8 cellular contexts compared by ENCODE assay signal in genomic region chr2:121736462-121737336, GRCh38. TPM values are rescaled to one million over a fixed set of nuclear protein-coding genes. Genes with fewer than 3 reads are reported as not detected.
DNase-seq lines count a peak whose midpoint lies in the region; ATAC-seq and TF ChIP-seq lines count a peak whose summit lies in the region.

NIFK (minus strand) TSS chr2:121736875; CDS start chr2:121736850, 25 bp downstream.

- H3K27me3 ChIP-seq in AG04450 (ENCODE audit: control insufficient read depth, insufficient read depth, low read length) (no peaks in the 10 kb centered on the region), WERI-Rb-1 (ENCODE audit: insufficient read depth, low read depth, severe bottlenecking) (no peaks in the 10 kb centered on the region), breast epithelium (no peaks in the 10 kb centered on the region), skeletal muscle tissue (ENCODE audit: control insufficient read depth in 3 of 3, insufficient read depth in 3 of 3, low read length in 3 of 3) (no peaks in the 10 kb centered on the region)

- no peaks in the 10 kb centered on the region; the same call in 1 of the 2 replicates for H3K9me3 ChIP-seq in AG04450 (ENCODE audit: control insufficient read depth, insufficient read depth, low read length)
- H3K9me3 ChIP-seq in WERI-Rb-1 (ENCODE audit: severe bottlenecking) = no peaks in the 10 kb centered on the region
- H3K9me3 ChIP-seq in breast epithelium = no peaks in the 10 kb centered on the region
- no peaks in the 10 kb centered on the region for H3K9me3 ChIP-seq in iPS-18c (ENCODE audit: control insufficient read depth, insufficient read depth, low read length)
- H3K9me3 ChIP-seq in skeletal muscle tissue (ENCODE audit: control insufficient read depth in 3 of 3, low read length in 3 of 3) = no peaks in the 10 kb centered on the region

- H3K9ac ChIP-seq in skeletal muscle tissue (ENCODE audit: low read depth in 1 of 3, low read length in 3 of 3) = peak within 1 kb of the TSS; percentile 90 to 94 (median 93)

- H3K36me3 ChIP-seq in WERI-Rb-1 = peaks cover 38% of the 10 kb centered on the region
- no peaks in the 10 kb centered on the region for H3K36me3 ChIP-seq in breast epithelium
- H3K36me3 ChIP-seq in skeletal muscle tissue (ENCODE audit: control insufficient read depth in 3 of 3, insufficient read depth in 3 of 3, low read length in 3 of 3) = peaks cover 4 to 9% (median 7%) of the 10 kb centered on the region in 3 donors

- intact Hi-C loops in breast epithelium (cut with DNase I; ENCODE audit: low total_unique reads) = loop anchor here (10.0 kb wide), 1 partner anchor 202 kb away; the partner anchor contains the start of gene RNU4ATAC

- H3K27ac ChIP-seq in AG04450 (ENCODE audit: low read depth, low read length) (peak within 1 kb of the TSS; percentile 68), WERI-Rb-1 (peak within 1 kb of the TSS; percentile 67), breast epithelium (peak within 1 kb of the TSS; percentile 79 to 84), skeletal muscle tissue (ENCODE audit: low read depth, low read length) (peak within 1 kb of the TSS; percentile 82)

- POLR2A ChIA-PET in AG04450 (lab: Yijun Ruan, JAX) = interaction anchor here (0.6 to 2.2 kb wide), 5 partner anchors 31 to 206 kb away, joined by 3 to 30 read pairs (median 4); partner anchors contain the start of genes CLASP1 and RNU4ATAC

- CTCF ChIA-PET in AG04450 (lab: Charles Lee) = interaction anchor here (0.9 to 2.2 kb wide), 5 partner anchors 51 to 380 kb away, joined by 3 to 16 read pairs (median 4); partner anchors contain the start of gene RNU4ATAC

- ATAC-seq in GM18909 (IDR thresholded peaks at IDR 0.05; ENCODE audit: poor library complexity, unreplicated experiment) = peak; percentile 94
- peak; percentile 95 for ATAC-seq in HG03159 (IDR thresholded peaks at IDR 0.05; ENCODE audit: unreplicated experiment)

- no peak for TF ChIP-seq POLR2A in breast epithelium (IDR thresholded peaks at IDR 0.05)

- no peak for TF ChIP-seq CTCF in AG04450 (IDR thresholded peaks at IDR 0.05; ENCODE audit: low read depth, low read length)
- no peak for TF ChIP-seq CTCF in WERI-Rb-1 (IDR thresholded peaks at IDR 0.05; ENCODE audit: low read depth, low read length)
- TF ChIP-seq CTCF in breast epithelium (IDR thresholded peaks at IDR 0.05) = no peak

- peak; percentile 90 for DNase-seq in AG04450 (ENCODE audit: low read depth, low spot score)
- DNase-seq in NCI-H2227 (lab: John Stamatoyannopoulos, UW; ENCODE audit: unreplicated experiment) = peak; percentile 99
- DNase-seq in WERI-Rb-1 = peak; percentile 99
- DNase-seq in breast epithelium (ENCODE audit: low spot score in 2 of 2) = peak; percentile 98 to 100

- peak within 1 kb of the TSS; percentile 98 for H3K4me3 ChIP-seq in AG04450 (ENCODE audit: low read depth, low read length)
- peak within 1 kb of the TSS; percentile 99 for H3K4me3 ChIP-seq in WERI-Rb-1 (ENCODE audit: low read depth, low read length)
- H3K4me3 ChIP-seq in breast epithelium = peak within 1 kb of the TSS; percentile 71 to 90 (median 89)
- H3K4me3 ChIP-seq in iPS-18c (ENCODE audit: insufficient read depth, low read depth, low read length) = peak within 1 kb of the TSS; percentile 91
- H3K4me3 ChIP-seq in skeletal muscle tissue (ENCODE audit: low read length in 3 of 3) = peak within 1 kb of the TSS; percentile 89 to 99 (median 96)

- H3K4me1 ChIP-seq in breast epithelium (no peaks in the 10 kb centered on the region), skeletal muscle tissue (ENCODE audit: control insufficient read depth in 3 of 3, insufficient read depth in 3 of 3, low read length in 3 of 3) (peaks cover 4 to 13% (median 10%) of the 10 kb centered on the region in 3 donors)

RNA-seq across cellular contexts. Expression of gene NIFK, which starts in this region (rescaled TPM):
- polyA plus RNA-seq in AG04450 (2011; rRNA removed) = 34.1 and 52.8 TPM in 2 replicates
- 12.0 and 15.0 TPM in 2 replicates for polyA minus RNA-seq in AG04450 (2011; rRNA and poly(A)+ RNA removed)
- total RNA-seq in breast epithelium = 10 to 100 TPM; 33.9 to 45.6 (median 39.1) TPM
- 39.7 TPM for total RNA-seq in skeletal muscle tissue

Comparison
In these comparisons a context has a peak if more than half of its experiments do, and no peak if none do; other contexts are left out.
1. Peak in every context shown above with its lines: DNase-seq, ATAC-seq, H3K4me3 ChIP-seq and H3K27ac ChIP-seq.